15 cellular contexts compared by ENCODE assay signal in the genomic region with DNA sequence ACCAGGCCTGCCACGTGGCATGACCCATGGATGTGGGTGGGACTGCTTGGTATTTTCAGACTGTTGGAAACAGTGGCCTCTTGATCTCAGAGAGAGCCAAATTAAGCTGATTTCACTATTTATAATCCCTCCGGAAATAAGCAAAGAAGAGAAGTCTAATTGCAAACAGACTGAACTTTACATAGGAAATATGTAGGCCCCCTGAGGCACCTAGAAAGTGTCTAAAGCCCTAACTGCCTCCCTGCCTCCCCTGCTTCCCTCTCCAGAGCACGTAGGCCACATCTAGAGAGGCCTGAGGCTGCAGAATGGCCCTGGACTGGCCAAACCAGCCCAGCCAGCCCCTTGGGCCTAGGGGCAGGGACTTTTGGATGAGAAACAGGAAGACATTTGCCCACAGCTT.
DNase-seq lines count a peak whose midpoint lies in the region; ATAC-seq and TF ChIP-seq lines count a peak whose summit lies in the region.
"Had no signal": no experiment of that assay in that cellular context is flagged by ENCODE, and none has a peak within 500 bp of the region (broad histone marks: within the 10 kb centered on the region; RNA-seq: fewer than 3 reads in every experiment).

No MANE protein-coding gene starts in this region.

- H3K27ac Mint-ChIP-seq in activated B cell treated with CpG ODN at 0.5 μM for 24 hours: peak overlapping the region; percentile 35

- CTCF ChIA-PET in activated B cell treated with CpG ODN at 0.5 μM for 24 hours (lab: Charles Lee): interaction anchor here (1.2 kb wide), 1 partner anchor 9 kb away, joined by 4 read pairs; no protein-coding TSS in a partner anchor

- H3K27ac ChIP-seq in smooth muscle cell (ENCODE audit: low read depth): peak overlapping the region; percentile 75
- no peak overlapping the region for H3K27ac ChIP-seq in MM.1S (ENCODE audit: low read length)
- H3K27ac ChIP-seq: foreskin keratinocyte, RWPE1 had no signal

- H3K9me2 ChIP-seq in MM.1S (replicated peaks; ENCODE audit: insufficient read depth, low read length): no peaks in the 10 kb centered on the region

- H3K9me3 ChIP-seq in smooth muscle cell (replicated peaks; ENCODE audit: low read depth) (no peaks in the 10 kb centered on the region), MM.1S (replicated peaks; ENCODE audit: insufficient read depth, low read length) (no peaks in the 10 kb centered on the region)
- H3K9me3 ChIP-seq: adrenal gland had no signal

- H3K4me1 Mint-ChIP-seq in activated B cell treated with CpG ODN at 0.5 μM for 24 hours: peaks cover 66% of the 10 kb centered on the region

- POLR2A ChIA-PET in activated B cell treated with CpG ODN at 0.5 μM for 24 hours (lab: Charles Lee): interaction anchor here (1.1 to 1.2 kb wide), 3 partner anchors 9 to 117 kb away, joined by 3 to 4 read pairs (median 3); no protein-coding TSS in a partner anchor

- H3K9me3 Mint-ChIP-seq in activated B cell treated with CpG ODN at 0.5 μM for 24 hours: no peaks in the 10 kb centered on the region

- H3K9ac ChIP-seq in smooth muscle cell (ENCODE audit: low read depth): no peak overlapping the region
- no peak overlapping the region for H3K9ac ChIP-seq in MM.1S (ENCODE audit: low read length)

- H3K4me1 ChIP-seq in smooth muscle cell (ENCODE audit: low read depth) (peaks cover 7% of the 10 kb centered on the region), MM.1S (ENCODE audit: low read length) (no peaks in the 10 kb centered on the region)
- H3K4me1 ChIP-seq: foreskin keratinocyte had no signal

- no peaks in the 10 kb centered on the region for H3K27me3 ChIP-seq in smooth muscle cell (ENCODE audit: low read depth)
- H3K27me3 ChIP-seq in MM.1S (replicated peaks; ENCODE audit: insufficient read depth, low read length): no peaks in the 10 kb centered on the region
- H3K27me3 ChIP-seq: adrenal gland, foreskin keratinocyte had no signal

- peaks cover 4% of the 10 kb centered on the region for H3K36me3 Mint-ChIP-seq in activated B cell treated with CpG ODN at 0.5 μM for 24 hours (ENCODE audit: low read depth)

- H3K4me3 Mint-ChIP-seq in activated B cell treated with CpG ODN at 0.5 μM for 24 hours: no peak overlapping the region

- H3K27me3 Mint-ChIP-seq in activated B cell treated with CpG ODN at 0.5 μM for 24 hours: no peaks in the 10 kb centered on the region

- H3K4me2 ChIP-seq in smooth muscle cell (peak overlapping the region; percentile 35), MM.1S (ENCODE audit: low read depth, low read length) (no peak overlapping the region)

- H3K36me3 ChIP-seq in smooth muscle cell (ENCODE audit: low read depth) (no peaks in the 10 kb centered on the region), MM.1S (replicated peaks; ENCODE audit: insufficient read depth, low read length) (no peaks in the 10 kb centered on the region)
- H3K36me3 ChIP-seq: adrenal gland had no signal

- H4K20me1 ChIP-seq in smooth muscle cell (ENCODE audit: low read depth) (no peaks in the 10 kb centered on the region), MM.1S (ENCODE audit: insufficient read depth, low read length) (no peaks in the 10 kb centered on the region)

- H3K79me2 ChIP-seq in smooth muscle cell (ENCODE audit: low read depth) (no peaks in the 10 kb centered on the region), MM.1S (ENCODE audit: low read length) (no peaks in the 10 kb centered on the region)

- 23% methylated on average over 3 of the region's 3 CpGs for WGBS in smooth muscle cell (ENCODE audit: low lambda C conversion rate)

- peak; percentile 45 for DNase-seq in EH (ENCODE audit: low read depth)
- DNase-seq in activated B cell treated with CpG ODN at 0.5 μM for 24 hours: no peak
- peak; percentile 96 for DNase-seq in islet precursor cell
- DNase-seq in smooth muscle cell (lab: John Stamatoyannopoulos, UW; ENCODE audit: unreplicated experiment): no peak
- DNase-seq in DMS79 treated with DMSO at 0.1 percent for 48 hours (lab: John Stamatoyannopoulos, UW): no peak
- DNase-seq in stimulated activated naive CD4-positive, alpha-beta T cell treated with Interleukin-2 at 50 U/mL for 16 hours (lab: John Stamatoyannopoulos, UW): no peak
- no peak for DNase-seq in MM.1S
- DNase-seq in NCI-H1417 (lab: John Stamatoyannopoulos, UW): no peak
- DNase-seq: dermis blood vessel endothelial cell, foreskin keratinocyte, kidney glomerular epithelial cell, NCI-H1436, nucleus accumbens had no signal

- no peak for TF ChIP-seq CTCF in activated B cell treated with CpG ODN at 0.5 μM for 24 hours (IDR thresholded peaks at IDR 0.05)
- TF ChIP-seq CTCF in smooth muscle cell (IDR thresholded peaks at IDR 0.05; ENCODE audit: borderline replicate concordance, insufficient read depth, poor library complexity, severe bottlenecking): no peak
- TF ChIP-seq CTCF in MM.1S (IDR thresholded peaks at IDR 0.05; ENCODE audit: low read length): no peak

- H3K4me3 ChIP-seq in smooth muscle cell (no peak overlapping the region), MM.1S (ENCODE audit: low read length) (no peak overlapping the region)
- H3K4me3 ChIP-seq: adrenal gland had no signal

- peaks cover 15% of the 10 kb centered on the region for H3F3A ChIP-seq in smooth muscle cell (ENCODE audit: low read depth)
- no peaks in the 10 kb centered on the region for H3F3A ChIP-seq in MM.1S (ENCODE audit: insufficient read depth, low read length)

- H2AFZ ChIP-seq in smooth muscle cell (ENCODE audit: low read depth): no peak overlapping the region
- no peak overlapping the region for H2AFZ ChIP-seq in MM.1S (ENCODE audit: low read length)

- ATAC-seq in activated B cell treated with CpG ODN at 0.5 μM for 24 hours (ENCODE audit: low read depth): no peak
- ATAC-seq: foreskin keratinocyte had no signal

- intact Hi-C loops in activated B cell treated with CpG ODN at 0.5 μM for 24 hours (cut with micrococcal nuclease): no loop called here

Comparison
In these comparisons a context has a peak if more than half of its experiments do, and no peak if none do; other contexts are left out.
1. DNase-seq: peak in EH (single experiment) and islet precursor cell (single experiment); none in activated B cell treated with CpG ODN at 0.5 μM for 24 hours (single experiment), smooth muscle cell (single experiment), DMS79 treated with DMSO at 0.1 percent for 48 hours (single experiment), stimulated activated naive CD4-positive, alpha-beta T cell treated with Interleukin-2 at 50 U/mL for 16 hours (single experiment), MM.1S (single experiment) and NCI-H1417 (0 of 3).